In genomic region chr3:49411550-49411967, GRCh38 we compare ENCODE assay signal across 1 cellular context.
TF ChIP-seq lines count a peak whose summit lies in the region.

No MANE protein-coding gene starts in this region.

TF ChIP-seq in HepG2, 621 proteins besides CTCF, POLR2A, EP300 and RAD21 (continued from another document and continues in another):
- no peak for TF ChIP-seq ZNF276 (CRISPR knock-in tag; IDR thresholded peaks at IDR 0.05; ENCODE audit: low read depth)
- no peak for TF ChIP-seq PHF20 (CRISPR knock-in tag; IDR thresholded peaks at IDR 0.05)
- no peak for TF ChIP-seq CEBPZ (IDR thresholded peaks at IDR 0.05; ENCODE audit: low read length)
- peak; percentile 92; the same call in 1 of the 2 replicates for TF ChIP-seq ZNF639 (CRISPR knock-in tag; conservative IDR thresholded peaks at IDR 0.05)
- TF ChIP-seq, protein P1, sequence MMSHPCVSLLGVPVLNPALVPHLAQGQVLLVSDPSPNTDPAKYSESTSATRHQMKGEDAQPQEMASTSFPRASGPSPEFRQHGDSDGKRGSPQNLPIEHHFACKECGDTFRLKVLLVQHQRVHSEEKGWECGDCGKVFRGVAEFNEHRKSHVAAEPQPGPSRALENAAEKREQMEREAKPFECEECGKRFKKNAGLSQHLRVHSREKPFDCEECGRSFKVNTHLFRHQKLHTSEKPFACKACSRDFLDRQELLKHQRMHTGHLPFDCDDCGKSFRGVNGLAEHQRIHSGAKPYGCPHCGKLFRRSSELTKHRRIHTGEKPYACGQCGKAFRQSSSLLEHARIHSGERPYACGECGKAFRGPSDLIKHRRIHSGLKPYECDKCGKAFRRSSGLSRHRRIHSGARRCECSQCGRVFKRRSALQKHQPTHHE (CRISPR knock-in tag; IDR thresholded peaks at IDR 0.05; ENCODE audit: borderline replicate concordance): no peak
- no peak for TF ChIP-seq ETV6 (CRISPR knock-in tag; conservative IDR thresholded peaks at IDR 0.05)
- TF ChIP-seq TMF1 (CRISPR knock-in tag; IDR thresholded peaks at IDR 0.05; ENCODE audit: low read depth): no peak; the same call in 1 of the 2 replicates
- TF ChIP-seq CBFB (CRISPR knock-in tag; IDR thresholded peaks at IDR 0.05): no peak; the same call in 1 of the 2 replicates
- TF ChIP-seq SMAD3 (CRISPR knock-in tag; IDR thresholded peaks at IDR 0.05): no peak
- no peak for TF ChIP-seq ZNF337 (CRISPR knock-in tag; IDR thresholded peaks at IDR 0.05; ENCODE audit: borderline replicate concordance, low read depth)
- TF ChIP-seq ZFX (CRISPR knock-in tag; IDR thresholded peaks at IDR 0.05; ENCODE audit: low read depth): no peak; the same call in 1 of the 2 replicates
- peak; percentile 77; the same call in 1 of the 2 replicates for TF ChIP-seq ZBTB25 (CRISPR knock-in tag; IDR thresholded peaks at IDR 0.05)
- no peak for TF ChIP-seq BCLAF1 (IDR thresholded peaks at IDR 0.05)
- no peak for TF ChIP-seq SP4 (CRISPR knock-in tag; IDR thresholded peaks at IDR 0.05)
- TF ChIP-seq HNRNPLL (IDR thresholded peaks at IDR 0.05; ENCODE audit: low read depth, low read length, poor library complexity, severe bottlenecking): no peak
- no peak for TF ChIP-seq ZNF331 (CRISPR knock-in tag; IDR thresholded peaks at IDR 0.05)
- TF ChIP-seq PCBP2 (optimal IDR thresholded peaks at IDR 0.05; ENCODE audit: low read depth, low read length, poor library complexity, severe bottlenecking): no peak
- TF ChIP-seq RFX1 (IDR thresholded peaks at IDR 0.05): no peak
- no peak; the same call in 1 of the 2 replicates for TF ChIP-seq RARA (CRISPR knock-in tag; IDR thresholded peaks at IDR 0.05)
- TF ChIP-seq SMARCC2 (IDR thresholded peaks at IDR 0.05): no peak
- no peak for TF ChIP-seq FOXA3 (CRISPR knock-in tag; IDR thresholded peaks at IDR 0.05)
- no peak for TF ChIP-seq FOXC1 (CRISPR knock-in tag; IDR thresholded peaks at IDR 0.05; ENCODE audit: borderline replicate concordance)
- TF ChIP-seq ZBTB21 (CRISPR knock-in tag; IDR thresholded peaks at IDR 0.05): no peak
- TF ChIP-seq SATB2 (CRISPR knock-in tag; IDR thresholded peaks at IDR 0.05): no peak
- no peak; the same call in 1 of the 2 replicates for TF ChIP-seq KLF12 (CRISPR knock-in tag; IDR thresholded peaks at IDR 0.05; ENCODE audit: borderline replicate concordance)
- TF ChIP-seq ZNF432 (CRISPR knock-in tag; IDR thresholded peaks at IDR 0.05; ENCODE audit: borderline replicate concordance): no peak
- no peak for TF ChIP-seq ATF7 (IDR thresholded peaks at IDR 0.05)
- no peak for TF ChIP-seq ATF7 (CRISPR knock-in tag; IDR thresholded peaks at IDR 0.05)
- no peak for TF ChIP-seq TRIM24 (CRISPR knock-in tag; IDR thresholded peaks at IDR 0.05)
- no peak for TF ChIP-seq TCF7 (IDR thresholded peaks at IDR 0.05; ENCODE audit: low read depth)
- TF ChIP-seq HMG20B (CRISPR knock-in tag; conservative IDR thresholded peaks at IDR 0.05): no peak
- no peak for TF ChIP-seq ZBTB3 (CRISPR knock-in tag; IDR thresholded peaks at IDR 0.05; ENCODE audit: borderline replicate concordance, low read depth)
- no peak for TF ChIP-seq CHD4 (IDR thresholded peaks at IDR 0.05; ENCODE audit: borderline replicate concordance, low read length)
- TF ChIP-seq ZNF431 (CRISPR knock-in tag; IDR thresholded peaks at IDR 0.05; ENCODE audit: borderline replicate concordance, low read depth): no peak; the same call in 1 of the 2 replicates
- TF ChIP-seq NFE2 (CRISPR knock-in tag; IDR thresholded peaks at IDR 0.05): no peak
- no peak for TF ChIP-seq POLR2AphosphoS5 (IDR thresholded peaks at IDR 0.05; ENCODE audit: low read depth, low read length)
- TF ChIP-seq SRSF1 (optimal IDR thresholded peaks at IDR 0.05; ENCODE audit: low read depth, low read length): no peak
- no peak for TF ChIP-seq ZNF567 (CRISPR knock-in tag; IDR thresholded peaks at IDR 0.05; ENCODE audit: borderline replicate concordance)
- no peak; the same call in 1 of the 2 replicates for TF ChIP-seq NFKBIZ (CRISPR knock-in tag; IDR thresholded peaks at IDR 0.05)
- no peak for TF ChIP-seq ZFP36L1 (CRISPR knock-in tag; IDR thresholded peaks at IDR 0.05)
- TF ChIP-seq MAZ (IDR thresholded peaks at IDR 0.05; ENCODE audit: borderline replicate concordance, low read depth, low read length): no peak
- TF ChIP-seq MAZ (CRISPR knock-in tag; IDR thresholded peaks at IDR 0.05; ENCODE audit: low read depth): no peak
- TF ChIP-seq ZNF616 (CRISPR knock-in tag; IDR thresholded peaks at IDR 0.05; ENCODE audit: low read depth): no peak
- no peak for TF ChIP-seq CREM (IDR thresholded peaks at IDR 0.05)
- TF ChIP-seq CREM (CRISPR knock-in tag; IDR thresholded peaks at IDR 0.05): no peak
- TF ChIP-seq ZNF589 (CRISPR knock-in tag; conservative IDR thresholded peaks at IDR 0.05): no peak
- TF ChIP-seq RFX5 (IDR thresholded peaks at IDR 0.05; ENCODE audit: low read depth, low read length): no peak
- peak; percentile 72; the same call in 1 of the 2 replicates for TF ChIP-seq REL (CRISPR knock-in tag; conservative IDR thresholded peaks at IDR 0.05)
